8 cellular contexts compared by ENCODE assay signal in genomic region chr2:232633413-232634318, GRCh38. TPM values are rescaled to one million over a fixed set of nuclear protein-coding genes. Genes with fewer than 3 reads are reported as not detected.
A peak's percentile ranks its signal among the peaks of the same experiment; 100 is the strongest.
DNase-seq lines count a peak whose midpoint lies in the region; ATAC-seq and TF ChIP-seq lines count a peak whose summit lies in the region.

EFHD1 (plus strand) TSS chr2:232633604; CDS start chr2:232633705, 101 bp downstream.

- ATAC-seq in natural killer cell (peak; percentile 57 to 83 (median 57)), HG03139 (IDR thresholded peaks at IDR 0.05; ENCODE audit: unreplicated experiment) (no peak)
- ATAC-seq in stimulated activated naive CD8-positive, alpha-beta T cell treated with anti-CD3 and anti-CD28 coated beads, Interleukin-15, Interleukin-2, amounts not matched to agents 100 U/mL and 50 U/mL, for 24 hours = peak; percentile 86

- peak within 1 kb of the TSS; percentile 47 to 56 for H3K4me3 ChIP-seq in foreskin fibroblast (ENCODE audit: low read depth in 1 of 2, low read length in 2 of 2)

- peak within 1 kb of the TSS; percentile 28 for H3K4me3 Mint-ChIP-seq in natural killer cell

- intact Hi-C loops in natural killer cell (cut with micrococcal nuclease) = no loop called here

- no peak within 1 kb of the TSS for H3K27ac Mint-ChIP-seq in natural killer cell

- H3K36me3 Mint-ChIP-seq in natural killer cell = no peaks in the 10 kb centered on the region

- TF ChIP-seq CTCF in foreskin fibroblast (IDR thresholded peaks at IDR 0.05; ENCODE audit: low read depth, low read length) (no peak), natural killer cell (IDR thresholded peaks at IDR 0.05) (no peak)

- peaks cover 36 to 41% of the 10 kb centered on the region in 2 donors for H3K27me3 Mint-ChIP-seq in natural killer cell (ENCODE audit: low read depth in 2 of 2)

- peak; percentile 0 to 79 (median 79) for DNase-seq in NCI-H1417 (lab: John Stamatoyannopoulos, UW)
- DNase-seq in NCI-H1417 treated with DMSO at 0.1 percent for 48 hours (lab: John Stamatoyannopoulos, UW) = no peak
- DNase-seq in NOMO-1 treated with dmso at 0.1 percent for 144 hours (lab: John Stamatoyannopoulos, UW; ENCODE audit: unreplicated experiment) = peak; percentile 49
- peak; percentile 30 for DNase-seq in activated gamma-delta T cell (lab: John Stamatoyannopoulos, UW)
- peak; percentile 59 to 85 for DNase-seq in foreskin fibroblast
- no peak for DNase-seq in natural killer cell
- peak; percentile 67 for DNase-seq in stimulated activated naive CD8-positive, alpha-beta T cell treated with anti-CD3 and anti-CD28 coated beads, Interleukin-15, Interleukin-2, amounts not matched to agents 100 U/mL and 50 U/mL, for 24 hours

- H3K9me3 Mint-ChIP-seq in natural killer cell = no peaks in the 10 kb centered on the region

- peaks cover 0 to 7% of the 10 kb centered on the region in 2 donors for H3K4me1 Mint-ChIP-seq in natural killer cell

RNA-seq across cellular contexts. Expression of gene EFHD1, which starts in this region (rescaled TPM):
- total RNA-seq in natural killer cell = under 1 TPM in 1 of 3 donors, not detected in 2; 0.58 TPM

Comparison
In these comparisons a context has a peak if more than half of its experiments do, and no peak if none do; other contexts are left out.
1. DNase-seq: peak in NCI-H1417 (3 of 3), NOMO-1 treated with dmso at 0.1 percent for 144 hours (single experiment), activated gamma-delta T cell (single experiment), foreskin fibroblast (2 of 2) and stimulated activated naive CD8-positive, alpha-beta T cell treated with anti-CD3 and anti-CD28 coated beads, Interleukin-15, Interleukin-2, amounts not matched to agents 100 U/mL and 50 U/mL, for 24 hours (single experiment); none in NCI-H1417 treated with DMSO at 0.1 percent for 48 hours (single experiment) and natural killer cell (single experiment).
2. Peak in ATAC-seq in natural killer cell; RNA of the gene not detected or under 1 TPM.